ENCODE assay signal across 9 cellular contexts in the genomic region with DNA sequence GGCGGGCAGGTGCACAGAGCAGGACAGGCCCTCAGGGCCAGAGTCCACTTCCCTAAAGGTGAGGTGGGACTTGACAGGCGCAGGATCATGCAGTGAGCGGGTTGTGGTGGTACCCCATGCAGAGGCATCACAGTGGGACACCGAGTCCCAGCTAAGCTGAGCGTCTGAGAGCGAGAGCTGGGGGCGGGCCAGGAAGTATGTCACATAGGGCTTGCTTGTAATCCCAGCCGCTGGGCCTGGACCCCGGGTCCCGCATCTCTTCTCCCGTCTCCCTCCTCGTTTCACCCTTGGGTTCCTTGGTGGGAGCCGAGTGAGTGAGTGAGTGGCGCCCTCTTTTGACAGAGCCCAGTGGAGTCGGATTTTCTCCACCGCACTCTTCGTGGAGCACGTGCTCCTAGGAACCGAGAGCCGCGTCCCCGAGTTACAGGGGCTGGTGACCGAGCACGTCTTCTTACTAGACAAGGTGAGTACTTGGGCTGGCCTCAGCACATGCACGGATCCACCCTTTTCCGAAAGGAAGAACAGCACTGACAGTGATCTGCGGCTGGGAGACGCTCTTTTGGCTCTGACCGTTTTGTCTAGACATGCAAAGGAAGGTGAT. TPM values are rescaled to one million over a fixed set of nuclear protein-coding genes. Genes with fewer than 3 reads are reported as not detected.
DNase-seq lines count a peak whose midpoint lies in the region; ATAC-seq and TF ChIP-seq lines count a peak whose summit lies in the region.
"Had no signal": no experiment of that assay in that cellular context is flagged by ENCODE, and none has a peak within 500 bp of the region (broad histone marks: within the 10 kb centered on the region; RNA-seq: fewer than 3 reads in every experiment).

No MANE protein-coding gene starts in this region.

- no peaks in the 10 kb centered on the region for H3K9me3 ChIP-seq in DND-41 (ENCODE audit: insufficient read depth, low read length, severe bottlenecking)
- no peaks in the 10 kb centered on the region for H3K9me3 ChIP-seq in lower lobe of right lung

- H3K36me3 ChIP-seq in DND-41 (ENCODE audit: insufficient read depth, low read length), result peaks cover 92% of the 10 kb centered on the region
- H3K36me3 ChIP-seq in lower lobe of right lung, result peaks cover 100% of the 10 kb centered on the region

- H3K27me3 ChIP-seq in DND-41 (ENCODE audit: insufficient read depth, low read length, poor library complexity), result no peaks in the 10 kb centered on the region
- H3K27me3 ChIP-seq in lower lobe of right lung (ENCODE audit: low read depth), result no peaks in the 10 kb centered on the region

- H3K4me3 ChIP-seq in DND-41 (ENCODE audit: low read depth in 1 of 2, low read length in 2 of 2), result no peak overlapping the region
- H3K4me3 ChIP-seq in astrocyte of the cerebellum (ENCODE audit: low read depth, low read length), result no peak overlapping the region
- H3K4me3 ChIP-seq in lower lobe of right lung, result no peak overlapping the region

- intact Hi-C loops in lower lobe of right lung (cut with DNase I), result no loop called here

- H3K79me2 ChIP-seq in DND-41 (ENCODE audit: insufficient read depth, low read length), result no peaks in the 10 kb centered on the region

- no peak overlapping the region for H3K9ac ChIP-seq in DND-41 (ENCODE audit: low read depth, low read length)

- in situ Hi-C loops in KBM-7 (cut with MboI; ENCODE audit: low pct_unique_long_range_greater_than_20kb, low sequenced_read_pairs), result no loop called here
- in situ Hi-C loops in astrocyte of the cerebellum (cut with HindIII; ENCODE audit: low sequenced_read_pairs), result no loop called here

- peak; percentile 73 for TF ChIP-seq CTCF in DND-41 (IDR thresholded peaks at IDR 0.05; ENCODE audit: borderline replicate concordance, extremely low read depth, low read length, poor library complexity, severe bottlenecking)
- TF ChIP-seq CTCF in astrocyte of the cerebellum (IDR thresholded peaks at IDR 0.05; ENCODE audit: low read depth, low read length, missing control alignments), result peak; percentile 42
- no peak for TF ChIP-seq CTCF in lower lobe of right lung (IDR thresholded peaks at IDR 0.05)

- ATAC-seq in DND-41 (ENCODE audit: insufficient read depth, low read depth) (peak; percentile 62), lower lobe of right lung (peak; percentile 6 to 16), HG03460 (IDR thresholded peaks at IDR 0.05; ENCODE audit: unreplicated experiment) (no peak)

- DNase-seq in DND-41 (peak; percentile 47), KBM-7 (peak; percentile 36), astrocyte of the cerebellum (ENCODE audit: low read depth) (no peak), lower lobe of right lung (peak; percentile 41), NCI-H128 (lab: John Stamatoyannopoulos, UW; ENCODE audit: unreplicated experiment) (no peak), NCI-H187 treated with DMSO at 0.1 percent for 48 hours (lab: John Stamatoyannopoulos, UW) (no peak), Ammon's horn (ENCODE audit: low spot score) (no peak)
- DNase-seq: naive B cell had no signal

- H3K4me2 ChIP-seq in DND-41 (ENCODE audit: insufficient read depth, low read length), result no peak overlapping the region

- no peak overlapping the region for H3K27ac ChIP-seq in DND-41 (ENCODE audit: low read length)
- no peak overlapping the region for H3K27ac ChIP-seq in lower lobe of right lung

- H3K4me1 ChIP-seq in DND-41 (ENCODE audit: insufficient read depth, low read length) (no peaks in the 10 kb centered on the region), lower lobe of right lung (no peaks in the 10 kb centered on the region)

- no peak overlapping the region for H2AFZ ChIP-seq in DND-41 (ENCODE audit: low read depth, low read length)

- H4K20me1 ChIP-seq in DND-41 (ENCODE audit: insufficient read depth, low read length), result no peaks in the 10 kb centered on the region; the same call in 1 of the 2 replicates

RNA-seq across cellular contexts. Expression of a gene that starts 50.8 kb away (rescaled TPM):
- total RNA-seq in lower lobe of right lung, result 23.4 TPM

Comparison
In these comparisons a context has a peak if more than half of its experiments do, and no peak if none do; other contexts are left out.
1. DNase-seq: peak in DND-41 (single experiment), KBM-7 (single experiment) and lower lobe of right lung (single experiment); none in astrocyte of the cerebellum (single experiment), NCI-H128 (single experiment), NCI-H187 treated with DMSO at 0.1 percent for 48 hours (single experiment) and Ammon's horn (single experiment).